ENCODE assay signal across 1 cellular context in genomic region chr14:105299654-105300541, GRCh38.
TF ChIP-seq lines count a peak whose summit lies in the region.

No MANE protein-coding gene starts in this region.

TF ChIP-seq in GM23338, 12 proteins besides CTCF, POLR2A, EP300 and RAD21 (continued from another document):
- no peak for TF ChIP-seq ETS1 (IDR thresholded peaks at IDR 0.05)
- TF ChIP-seq STAT1 (IDR thresholded peaks at IDR 0.05; ENCODE audit: unreplicated experiment): no peak
- no peak for TF ChIP-seq ZNF331 (CRISPR knock-in tag; IDR thresholded peaks at IDR 0.05; ENCODE audit: low read depth)
- TF ChIP-seq, protein P1, sequence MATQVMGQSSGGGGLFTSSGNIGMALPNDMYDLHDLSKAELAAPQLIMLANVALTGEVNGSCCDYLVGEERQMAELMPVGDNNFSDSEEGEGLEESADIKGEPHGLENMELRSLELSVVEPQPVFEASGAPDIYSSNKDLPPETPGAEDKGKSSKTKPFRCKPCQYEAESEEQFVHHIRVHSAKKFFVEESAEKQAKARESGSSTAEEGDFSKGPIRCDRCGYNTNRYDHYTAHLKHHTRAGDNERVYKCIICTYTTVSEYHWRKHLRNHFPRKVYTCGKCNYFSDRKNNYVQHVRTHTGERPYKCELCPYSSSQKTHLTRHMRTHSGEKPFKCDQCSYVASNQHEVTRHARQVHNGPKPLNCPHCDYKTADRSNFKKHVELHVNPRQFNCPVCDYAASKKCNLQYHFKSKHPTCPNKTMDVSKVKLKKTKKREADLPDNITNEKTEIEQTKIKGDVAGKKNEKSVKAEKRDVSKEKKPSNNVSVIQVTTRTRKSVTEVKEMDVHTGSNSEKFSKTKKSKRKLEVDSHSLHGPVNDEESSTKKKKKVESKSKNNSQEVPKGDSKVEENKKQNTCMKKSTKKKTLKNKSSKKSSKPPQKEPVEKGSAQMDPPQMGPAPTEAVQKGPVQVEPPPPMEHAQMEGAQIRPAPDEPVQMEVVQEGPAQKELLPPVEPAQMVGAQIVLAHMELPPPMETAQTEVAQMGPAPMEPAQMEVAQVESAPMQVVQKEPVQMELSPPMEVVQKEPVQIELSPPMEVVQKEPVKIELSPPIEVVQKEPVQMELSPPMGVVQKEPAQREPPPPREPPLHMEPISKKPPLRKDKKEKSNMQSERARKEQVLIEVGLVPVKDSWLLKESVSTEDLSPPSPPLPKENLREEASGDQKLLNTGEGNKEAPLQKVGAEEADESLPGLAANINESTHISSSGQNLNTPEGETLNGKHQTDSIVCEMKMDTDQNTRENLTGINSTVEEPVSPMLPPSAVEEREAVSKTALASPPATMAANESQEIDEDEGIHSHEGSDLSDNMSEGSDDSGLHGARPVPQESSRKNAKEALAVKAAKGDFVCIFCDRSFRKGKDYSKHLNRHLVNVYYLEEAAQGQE (IDR thresholded peaks at IDR 0.05; ENCODE audit: unreplicated experiment): no peak
